In genomic region chr21:41846033-41846317, GRCh38 we compare ENCODE assay signal across 1 cellular context.
TF ChIP-seq lines count a peak whose summit lies in the region.

No MANE protein-coding gene starts in this region.

TF ChIP-seq in K562, 482 proteins besides CTCF, POLR2A, EP300 and RAD21 (continued from another document):
- TF ChIP-seq XRCC4 (IDR thresholded peaks at IDR 0.05; ENCODE audit: extremely low read depth, insufficient read depth, insufficient read length) = no peak
- no peak for TF ChIP-seq ZNF184 (CRISPR knock-in tag; IDR thresholded peaks at IDR 0.05)
- TF ChIP-seq, protein P1, sequence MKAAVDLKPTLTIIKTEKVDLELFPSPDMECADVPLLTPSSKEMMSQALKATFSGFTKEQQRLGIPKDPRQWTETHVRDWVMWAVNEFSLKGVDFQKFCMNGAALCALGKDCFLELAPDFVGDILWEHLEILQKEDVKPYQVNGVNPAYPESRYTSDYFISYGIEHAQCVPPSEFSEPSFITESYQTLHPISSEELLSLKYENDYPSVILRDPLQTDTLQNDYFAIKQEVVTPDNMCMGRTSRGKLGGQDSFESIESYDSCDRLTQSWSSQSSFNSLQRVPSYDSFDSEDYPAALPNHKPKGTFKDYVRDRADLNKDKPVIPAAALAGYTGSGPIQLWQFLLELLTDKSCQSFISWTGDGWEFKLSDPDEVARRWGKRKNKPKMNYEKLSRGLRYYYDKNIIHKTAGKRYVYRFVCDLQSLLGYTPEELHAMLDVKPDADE (conservative IDR thresholded peaks at IDR 0.05; ENCODE audit: control insufficient read depth, low read depth, low read length) = no peak
- TF ChIP-seq, protein P2, sequence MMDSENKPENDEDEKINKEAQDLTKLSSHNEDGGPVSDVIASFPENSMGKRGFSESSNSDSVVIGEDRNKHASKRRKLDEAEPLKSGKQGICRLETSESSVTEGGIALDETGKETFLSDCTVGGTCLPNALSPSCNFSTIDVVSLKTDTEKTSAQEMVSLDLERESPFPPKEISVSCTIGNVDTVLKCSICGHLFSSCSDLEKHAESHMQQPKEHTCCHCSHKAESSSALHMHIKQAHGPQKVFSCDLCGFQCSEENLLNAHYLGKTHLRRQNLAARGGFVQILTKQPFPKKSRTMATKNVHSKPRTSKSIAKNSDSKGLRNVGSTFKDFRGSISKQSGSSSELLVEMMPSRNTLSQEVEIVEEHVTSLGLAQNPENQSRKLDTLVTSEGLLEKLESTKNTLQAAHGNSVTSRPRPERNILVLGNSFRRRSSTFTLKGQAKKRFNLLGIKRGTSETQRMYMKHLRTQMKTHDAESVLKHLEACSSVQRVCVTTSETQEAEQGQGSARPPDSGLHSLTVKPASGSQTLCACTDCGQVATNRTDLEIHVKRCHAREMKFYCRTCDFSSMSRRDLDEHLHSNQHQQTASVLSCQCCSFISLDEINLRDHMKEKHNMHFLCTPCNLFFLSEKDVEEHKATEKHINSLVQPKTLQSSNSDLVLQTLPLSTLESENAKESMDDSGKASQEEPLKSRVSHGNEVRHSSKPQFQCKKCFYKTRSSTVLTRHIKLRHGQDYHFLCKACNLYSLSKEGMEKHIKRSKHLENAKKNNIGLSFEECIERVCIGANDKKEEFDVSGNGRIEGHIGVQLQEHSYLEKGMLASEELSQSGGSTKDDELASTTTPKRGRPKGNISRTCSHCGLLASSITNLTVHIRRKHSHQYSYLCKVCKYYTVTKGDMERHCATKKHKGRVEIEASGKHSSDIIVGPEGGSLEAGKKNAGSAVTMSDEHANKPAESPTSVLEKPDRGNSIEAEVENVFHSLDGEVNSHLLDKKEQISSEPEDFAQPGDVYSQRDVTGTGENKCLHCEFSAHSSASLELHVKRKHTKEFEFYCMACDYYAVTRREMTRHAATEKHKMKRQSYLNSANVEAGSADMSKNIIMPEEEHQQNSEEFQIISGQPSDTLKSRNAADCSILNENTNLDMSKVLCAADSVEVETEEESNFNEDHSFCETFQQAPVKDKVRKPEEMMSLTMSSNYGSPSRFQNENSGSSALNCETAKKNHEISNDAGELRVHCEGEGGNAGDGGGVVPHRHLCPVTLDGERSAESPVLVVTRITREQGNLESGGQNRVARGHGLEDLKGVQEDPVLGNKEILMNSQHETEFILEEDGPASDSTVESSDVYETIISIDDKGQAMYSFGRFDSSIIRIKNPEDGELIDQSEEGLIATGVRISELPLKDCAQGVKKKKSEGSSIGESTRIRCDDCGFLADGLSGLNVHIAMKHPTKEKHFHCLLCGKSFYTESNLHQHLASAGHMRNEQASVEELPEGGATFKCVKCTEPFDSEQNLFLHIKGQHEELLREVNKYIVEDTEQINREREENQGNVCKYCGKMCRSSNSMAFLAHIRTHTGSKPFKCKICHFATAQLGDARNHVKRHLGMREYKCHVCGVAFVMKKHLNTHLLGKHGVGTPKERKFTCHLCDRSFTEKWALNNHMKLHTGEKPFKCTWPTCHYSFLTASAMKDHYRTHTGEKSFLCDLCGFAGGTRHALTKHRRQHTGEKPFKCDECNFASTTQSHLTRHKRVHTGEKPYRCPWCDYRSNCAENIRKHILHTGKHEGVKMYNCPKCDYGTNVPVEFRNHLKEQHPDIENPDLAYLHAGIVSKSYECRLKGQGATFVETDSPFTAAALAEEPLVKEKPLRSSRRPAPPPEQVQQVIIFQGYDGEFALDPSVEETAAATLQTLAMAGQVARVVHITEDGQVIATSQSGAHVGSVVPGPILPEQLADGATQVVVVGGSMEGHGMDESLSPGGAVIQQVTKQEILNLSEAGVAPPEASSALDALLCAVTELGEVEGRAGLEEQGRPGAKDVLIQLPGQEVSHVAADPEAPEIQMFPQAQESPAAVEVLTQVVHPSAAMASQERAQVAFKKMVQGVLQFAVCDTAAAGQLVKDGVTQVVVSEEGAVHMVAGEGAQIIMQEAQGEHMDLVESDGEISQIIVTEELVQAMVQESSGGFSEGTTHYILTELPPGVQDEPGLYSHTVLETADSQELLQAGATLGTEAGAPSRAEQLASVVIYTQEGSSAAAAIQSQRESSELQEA (IDR thresholded peaks at IDR 0.05; ENCODE audit: low read depth) = no peak
- no peak for TF ChIP-seq MECOM (CRISPR knock-in tag; IDR thresholded peaks at IDR 0.05)
- TF ChIP-seq POLR2AphosphoS5 (IDR thresholded peaks at IDR 0.05; ENCODE audit: control insufficient read depth, insufficient read depth, low read depth, low read length) = no peak
- TF ChIP-seq SOX6 (IDR thresholded peaks at IDR 0.05) = no peak
